Comparison of ENCODE assay signal across 20 cellular contexts in genomic region chr22:23250424-23251363, GRCh38.
DNase-seq lines count a peak whose midpoint lies in the region; ATAC-seq, FAIRE-seq and TF ChIP-seq lines count a peak whose summit lies in the region.
"Had no signal": no experiment of that assay in that cellular context is flagged by ENCODE, and none has a peak within 500 bp of the region (broad histone marks: within the 10 kb centered on the region; RNA-seq: fewer than 3 reads in every experiment).

No MANE protein-coding gene starts in this region.

- H3K4me3 Mint-ChIP-seq in activated naive CD4-positive, alpha-beta T cell treated with anti-CD3 and anti-CD28 coated beads, Interleukin-2, amount 10 ng/mL, durations not matched to agents 7 days and 5 days = no peak overlapping the region
- no peak overlapping the region for H3K4me3 Mint-ChIP-seq in activated T-helper 1 cell treated with anti-CD3 and anti-CD28 coated beads, Interleukin-12 subunit alpha, Interleukin-12 subunit beta, Interleukin-2, Interleukin-4 antibody, amounts not matched to agents 30 ng/mL and 10 ng/mL and 1 ng/mL, durations not matched to agents 14 hours and 24 hours and 36 hours
- H3K4me3 Mint-ChIP-seq in type B pancreatic cell (no peak overlapping the region), endothelial cell (ENCODE audit: unreplicated experiment) (no peak overlapping the region)
- H3K4me3 Mint-ChIP-seq: activated CD4-positive, alpha-beta T cell treated with anti-CD3 and anti-CD28 coated beads for 36 hours had no signal

- TF ChIP-seq EP300 in HepG2 (IDR thresholded peaks at IDR 0.05; ENCODE audit: low read depth in 2 of 2, low read length in 2 of 2) (no peak), HepG2 (CRISPR knock-in tag; IDR thresholded peaks at IDR 0.05; ENCODE audit: borderline replicate concordance) (no peak)

- POLR2A ChIA-PET in HepG2 (lab: Yijun Ruan, JAX) = no interaction called here

- H2AFZ ChIP-seq in HepG2 (ENCODE audit: low read length) = no peak overlapping the region
- H2AFZ ChIP-seq: parathyroid adenoma had no signal

- no TSS peak for BruUV-seq in HepG2 (replicated peaks; lab: Mats Ljungman, UMichigan)

- CTCF ChIA-PET in activated naive CD4-positive, alpha-beta T cell treated with anti-CD3 and anti-CD28 coated beads, Interleukin-2, amount 10 ng/mL, durations not matched to agents 7 days and 5 days (lab: Charles Lee) = interaction anchor here (0.8 to 1.9 kb wide), 2 partner anchors 31 to 74 kb away, joined by 3 to 5 read pairs; no protein-coding TSS in a partner anchor
- CTCF ChIA-PET in HepG2 (lab: Yijun Ruan, JAX; ENCODE audit: low intra/inter-chr PET ratio, low total read pairs) = interaction anchor here (1.3 kb wide), 1 partner anchor 73 kb away, joined by 4 read pairs; no protein-coding TSS in a partner anchor

- peak overlapping the region; percentile 45 for H3K27ac ChIP-seq in HepG2 (ENCODE audit: extremely low read length, insufficient read depth, low read length)
- H3K27ac ChIP-seq: ascending aorta, parathyroid adenoma had no signal

- in situ Hi-C loops in HepG2 (cut with HindIII; ENCODE audit: extremely low pct_ligation_motif_present, low pct_unique_long_range_greater_than_20kb) = no loop called here

- TF ChIP-seq RAD21 in HepG2 (CRISPR knock-in tag; IDR thresholded peaks at IDR 0.05) = no peak

- no peaks in the 10 kb centered on the region for H3K9me3 Mint-ChIP-seq in activated naive CD4-positive, alpha-beta T cell treated with anti-CD3 and anti-CD28 coated beads, Interleukin-2, amount 10 ng/mL, durations not matched to agents 7 days and 5 days
- H3K9me3 Mint-ChIP-seq in activated T-helper 1 cell treated with anti-CD3 and anti-CD28 coated beads, Interleukin-12 subunit alpha, Interleukin-12 subunit beta, Interleukin-2, Interleukin-4 antibody, amounts not matched to agents 30 ng/mL and 10 ng/mL and 1 ng/mL, durations not matched to agents 14 hours and 24 hours and 36 hours = no peaks in the 10 kb centered on the region
- H3K9me3 Mint-ChIP-seq in type B pancreatic cell (no peaks in the 10 kb centered on the region), endothelial cell (ENCODE audit: unreplicated experiment) (no peaks in the 10 kb centered on the region)

- peaks cover 41% of the 10 kb centered on the region for H3K4me1 Mint-ChIP-seq in activated naive CD4-positive, alpha-beta T cell treated with anti-CD3 and anti-CD28 coated beads, Interleukin-2, amount 10 ng/mL, durations not matched to agents 7 days and 5 days
- H3K4me1 Mint-ChIP-seq in activated T-helper 1 cell treated with anti-CD3 and anti-CD28 coated beads, Interleukin-12 subunit alpha, Interleukin-12 subunit beta, Interleukin-2, Interleukin-4 antibody, amounts not matched to agents 30 ng/mL and 10 ng/mL and 1 ng/mL, durations not matched to agents 14 hours and 24 hours and 36 hours (ENCODE audit: low read depth) = peaks cover 43% of the 10 kb centered on the region
- H3K4me1 Mint-ChIP-seq in type B pancreatic cell (ENCODE audit: unreplicated experiment) (peaks cover 28% of the 10 kb centered on the region), endothelial cell (ENCODE audit: unreplicated experiment) (peaks cover 20% of the 10 kb centered on the region)

- FAIRE-seq in HepG2 (lab: Jason Lieb, UNC) = peak; percentile 40
- FAIRE-seq: G401.6, GM12891 had no signal

- no peaks in the 10 kb centered on the region for H3K27me3 ChIP-seq in HepG2 (ENCODE audit: control insufficient read depth in 1 of 2, insufficient read depth in 2 of 2, low read length in 2 of 2)
- H3K27me3 ChIP-seq: ascending aorta had no signal

- peaks cover 60% of the 10 kb centered on the region for H3K79me2 ChIP-seq in HepG2 (ENCODE audit: insufficient read depth, low read length)

- TF ChIP-seq CTCF in HepG2 (CRISPR knock-in tag; IDR thresholded peaks at IDR 0.05) (peak; percentile 68), type B pancreatic cell (conservative IDR thresholded peaks at IDR 0.05) (no peak), endothelial cell (IDR thresholded peaks at IDR 0.05; ENCODE audit: unreplicated experiment) (no peak)

- peak overlapping the region in 1 of 3 experiments; percentile 17; a peak in 1 of 6 replicates for H3K4me3 ChIP-seq in HepG2 (replicated peaks in 1 of 3; ENCODE audit: insufficient read depth in 1 of 3, low read depth in 2 of 3, low read length in 3 of 3)
- H3K4me3 ChIP-seq: ascending aorta, skin epidermis had no signal

- intact Hi-C loops in activated T-helper 1 cell treated with anti-CD3 and anti-CD28 coated beads, Interleukin-12 subunit alpha, Interleukin-12 subunit beta, Interleukin-2, Interleukin-4 antibody, amounts not matched to agents 30 ng/mL and 10 ng/mL and 1 ng/mL, durations not matched to agents 14 hours and 24 hours and 36 hours (cut with micrococcal nuclease) = no loop called here
- intact Hi-C loops in HepG2 (cut with micrococcal nuclease; ENCODE audit: unreplicated experiment) = loop anchor here (2.0 to 5.0 kb wide), 2 partner anchors 33 to 72 kb away; no protein-coding TSS in a partner anchor

- no peaks in the 10 kb centered on the region for H3K27me3 Mint-ChIP-seq in activated naive CD4-positive, alpha-beta T cell treated with anti-CD3 and anti-CD28 coated beads, Interleukin-2, amount 10 ng/mL, durations not matched to agents 7 days and 5 days
- H3K27me3 Mint-ChIP-seq in activated T-helper 1 cell treated with anti-CD3 and anti-CD28 coated beads, Interleukin-12 subunit alpha, Interleukin-12 subunit beta, Interleukin-2, Interleukin-4 antibody, amounts not matched to agents 30 ng/mL and 10 ng/mL and 1 ng/mL, durations not matched to agents 14 hours and 24 hours and 36 hours (ENCODE audit: insufficient read depth) = no peaks in the 10 kb centered on the region
- H3K27me3 Mint-ChIP-seq in type B pancreatic cell = no peaks in the 10 kb centered on the region
- H3K27me3 Mint-ChIP-seq in endothelial cell (ENCODE audit: unreplicated experiment) = no peaks in the 10 kb centered on the region
- H3K27me3 Mint-ChIP-seq: activated CD4-positive, alpha-beta T cell treated with anti-CD3 and anti-CD28 coated beads for 36 hours had no signal

- peaks cover 65% of the 10 kb centered on the region for H3K4me1 ChIP-seq in HepG2 (ENCODE audit: insufficient read depth, low read length)

- H4K20me1 ChIP-seq in HepG2 (ENCODE audit: insufficient read depth, low read length) = peaks cover 6% of the 10 kb centered on the region

- H3K9ac ChIP-seq in HepG2 (ENCODE audit: insufficient read depth, low read depth, low read length) = peak overlapping the region; percentile 24
- H3K9ac ChIP-seq: parathyroid adenoma had no signal

- H3K36me3 Mint-ChIP-seq in activated naive CD4-positive, alpha-beta T cell treated with anti-CD3 and anti-CD28 coated beads, Interleukin-2, amount 10 ng/mL, durations not matched to agents 7 days and 5 days = peaks cover 10% of the 10 kb centered on the region
- H3K36me3 Mint-ChIP-seq in activated T-helper 1 cell treated with anti-CD3 and anti-CD28 coated beads, Interleukin-12 subunit alpha, Interleukin-12 subunit beta, Interleukin-2, Interleukin-4 antibody, amounts not matched to agents 30 ng/mL and 10 ng/mL and 1 ng/mL, durations not matched to agents 14 hours and 24 hours and 36 hours (ENCODE audit: low read depth) = peaks cover 11% of the 10 kb centered on the region
- H3K36me3 Mint-ChIP-seq in type B pancreatic cell = no peaks in the 10 kb centered on the region
- H3K36me3 Mint-ChIP-seq in endothelial cell (ENCODE audit: low read depth, unreplicated experiment) = peaks cover 16% of the 10 kb centered on the region

- ATAC-seq in HepG2 (peak; percentile 53), HG03457 (IDR thresholded peaks at IDR 0.05; ENCODE audit: unreplicated experiment) (no peak)
- ATAC-seq: left cardiac atrium had no signal

- 51% methylated on average over 15 of the region's 17 CpGs for WGBS in HepG2 (ENCODE audit: low lambda C conversion rate)

- H3K27ac Mint-ChIP-seq in activated naive CD4-positive, alpha-beta T cell treated with anti-CD3 and anti-CD28 coated beads, Interleukin-2, amount 10 ng/mL, durations not matched to agents 7 days and 5 days = peak overlapping the region; percentile 77
- peak overlapping the region; percentile 57 for H3K27ac Mint-ChIP-seq in activated T-helper 1 cell treated with anti-CD3 and anti-CD28 coated beads, Interleukin-12 subunit alpha, Interleukin-12 subunit beta, Interleukin-2, Interleukin-4 antibody, amounts not matched to agents 30 ng/mL and 10 ng/mL and 1 ng/mL, durations not matched to agents 14 hours and 24 hours and 36 hours
- H3K27ac Mint-ChIP-seq in type B pancreatic cell (peak overlapping the region; percentile 55), endothelial cell (ENCODE audit: unreplicated experiment) (no peak overlapping the region)
- H3K27ac Mint-ChIP-seq: activated CD4-positive, alpha-beta T cell treated with anti-CD3 and anti-CD28 coated beads for 36 hours had no signal

- TF ChIP-seq POLR2A in HepG2 (IDR thresholded peaks at IDR 0.05; ENCODE audit: insufficient read depth in 1 of 2, low read depth in 2 of 2, low read length in 2 of 2) = no peak

- no peaks in the 10 kb centered on the region for H3K9me3 ChIP-seq in HepG2 (ENCODE audit: low read length)
- H3K9me3 ChIP-seq: ascending aorta had no signal

- DNase-seq in activated naive CD4-positive, alpha-beta T cell treated with anti-CD3 and anti-CD28 coated beads, Interleukin-2, amount 10 ng/mL, durations not matched to agents 7 days and 5 days = no peak
- no peak for DNase-seq in activated naive CD4-positive, alpha-beta T cell (lab: John Stamatoyannopoulos, UW)
- no peak for DNase-seq in activated T-helper 1 cell treated with anti-CD3 and anti-CD28 coated beads, Interleukin-12 subunit alpha, Interleukin-12 subunit beta, Interleukin-2, Interleukin-4 antibody, amounts not matched to agents 30 ng/mL and 10 ng/mL and 1 ng/mL, durations not matched to agents 14 hours and 24 hours and 36 hours (ENCODE audit: low spot score)
- peak; percentile 21 for DNase-seq in HepG2 (ENCODE audit: low spot score)
- DNase-seq in type B pancreatic cell (ENCODE audit: extremely low spot score, unreplicated experiment) = no peak
- no peak for DNase-seq in endothelial cell (ENCODE audit: low spot score)
- DNase-seq in HuH-7 (ENCODE audit: low spot score) = no peak
- DNase-seq: left cardiac atrium; MV-4-11; NCI-H1930; NCI-H446 treated with DMSO at 0.1 percent for 48 hours; SIG-M5; stimulated activated CD4-positive, alpha-beta T cell treated with anti-CD3 and anti-CD28 coated beads, Interleukin-4, amount 100 ng/mL, for 24 hours had no signal

- H3K36me3 ChIP-seq in HepG2 (replicated peaks in 1 of 2; ENCODE audit: control insufficient read depth in 1 of 2, insufficient read depth in 2 of 2, low read length in 2 of 2) = peaks cover 11 to 27% of the 10 kb centered on the region in 2 experiments

- peak overlapping the region; percentile 32; the same call in 1 of the 2 replicates for H3K4me2 ChIP-seq in HepG2 (ENCODE audit: low read depth, low read length)
